10 cellular contexts compared by ENCODE assay signal in genomic region chr14:96268426-96269358, GRCh38. TPM values are rescaled to one million over a fixed set of nuclear protein-coding genes. Genes with fewer than 3 reads are reported as not detected.
DNase-seq lines count a peak whose midpoint lies in the region; ATAC-seq and TF ChIP-seq lines count a peak whose summit lies in the region.
"Had no signal": no experiment of that assay in that cellular context is flagged by ENCODE, and none has a peak within 500 bp of the region (broad histone marks: within the 10 kb centered on the region; RNA-seq: fewer than 3 reads in every experiment).

No MANE protein-coding gene starts in this region.

- TF ChIP-seq CTCF in left ventricle myocardium inferior (IDR thresholded peaks at IDR 0.05; ENCODE audit: borderline replicate concordance) (no peak), colonic mucosa (IDR thresholded peaks at IDR 0.05) (no peak)

- no peaks in the 10 kb centered on the region for H3K4me1 ChIP-seq in left ventricle myocardium inferior
- H3K4me1 ChIP-seq in colonic mucosa: no peaks in the 10 kb centered on the region
- peaks cover 22% of the 10 kb centered on the region for H3K4me1 ChIP-seq in mesodermal cell (ENCODE audit: control insufficient read depth, insufficient read depth, low read length, poor library complexity, severe bottlenecking)

- ATAC-seq in Right ventricle myocardium superior (ENCODE audit: poor library complexity): peak; percentile 64
- ATAC-seq: activated T-helper 17 cell treated with anti-CD3 and anti-CD28 coated beads, Interleukin-2, amount 50 U/mL, for 72 hours had no signal

- no peaks in the 10 kb centered on the region for H3K36me3 ChIP-seq in left ventricle myocardium inferior
- H3K36me3 ChIP-seq in colonic mucosa: no peaks in the 10 kb centered on the region
- no peaks in the 10 kb centered on the region for H3K36me3 ChIP-seq in mesodermal cell (ENCODE audit: control insufficient read depth, insufficient read depth, low read length)
- H3K36me3 ChIP-seq: BLaER1 had no signal

- no peak overlapping the region for H3K9ac ChIP-seq in colonic mucosa (ENCODE audit: low read depth in 2 of 2, low read length in 2 of 2)
- H3K9ac ChIP-seq: BLaER1 had no signal

- H3K9me3 ChIP-seq in left ventricle myocardium inferior (replicated peaks) (peaks cover 18% of the 10 kb centered on the region), colonic mucosa (no peaks in the 10 kb centered on the region), mesodermal cell (ENCODE audit: control insufficient read depth, low read length) (peaks cover 17% of the 10 kb centered on the region)

- H3K4me3 ChIP-seq in left ventricle myocardium inferior (no peak overlapping the region), colonic mucosa (no peak overlapping the region), mesodermal cell (ENCODE audit: extremely low read depth, insufficient read depth, low read length, poor library complexity, severe bottlenecking) (no peak overlapping the region)
- H3K4me3 ChIP-seq: BLaER1 had no signal

- H3K27ac ChIP-seq in left ventricle myocardium inferior (replicated peaks): no peak overlapping the region
- peak overlapping the region; percentile 24 for H3K27ac ChIP-seq in colonic mucosa
- peak overlapping the region; percentile 66 for H3K27ac ChIP-seq in mesodermal cell (ENCODE audit: low read depth, low read length, severe bottlenecking)
- H3K27ac ChIP-seq: BLaER1 had no signal

- WGBS in mesodermal cell (ENCODE audit: insufficient coverage in 2 of 2), 2 experiments: 87 to 92% methylated on average over 18 to 20 of the region's 22 CpGs

- CTCF ChIA-PET in HEK293T (lab: Yijun Ruan, JAX): interaction anchor here (0.6 kb wide), 1 partner anchor 168 kb away, joined by 3 read pairs; no protein-coding TSS in a partner anchor

- H3K27me3 ChIP-seq in left ventricle myocardium inferior (ENCODE audit: low read depth) (peaks cover 32% of the 10 kb centered on the region), colonic mucosa (no peaks in the 10 kb centered on the region)
- H3K27me3 ChIP-seq: BLaER1 had no signal

- POLR2A ChIA-PET in HEK293T (lab: Yijun Ruan, JAX): no interaction called here

- intact Hi-C loops in Right ventricle myocardium superior (cut with DNase I): no loop called here
- intact Hi-C loops in left ventricle myocardium inferior (cut with micrococcal nuclease): no loop called here
- intact Hi-C loops in colonic mucosa (cut with DNase I): no loop called here

- DNase-seq in Right ventricle myocardium superior: peak; percentile 50
- DNase-seq in left ventricle myocardium inferior: no peak
- peak; percentile 43 for DNase-seq in colonic mucosa
- DNase-seq in activated naive CD4-positive, alpha-beta T cell treated with anti-CD3 and anti-CD28 coated beads, Interleukin-2, amount 50 U/mL, for 16 hours: no peak
- no peak for DNase-seq in NCI-H748 (lab: John Stamatoyannopoulos, UW; ENCODE audit: unreplicated experiment)
- no peak for DNase-seq in HEK293T (ENCODE audit: extremely low spot score)
- DNase-seq in epidermal melanocyte (ENCODE audit: insufficient read length, low spot score): no peak

TF ChIP-seq in HEK293T, 16 proteins besides CTCF, POLR2A, EP300 and RAD21:
- TF ChIP-seq SP1 (IDR thresholded peaks at IDR 0.05) (no peak), HDGF (IDR thresholded peaks at IDR 0.05; ENCODE audit: borderline replicate concordance) (no peak)
TF ChIP-seq in HEK293T: peak in this region for 0.

RNA-seq across cellular contexts. Expression of gene BDKRB1, which starts 12.7 kb away (rescaled TPM):
- total RNA-seq in Right ventricle myocardium superior: not detected
- not detected for total RNA-seq in left ventricle myocardium inferior
- 1 to 10 TPM; 3.2 to 5.5 TPM for total RNA-seq in colonic mucosa
- 0.44 TPM for polyA plus RNA-seq in mesodermal cell (2013, experiment 1 of 2)
- 0.71 TPM for polyA plus RNA-seq in mesodermal cell (2013, experiment 2 of 2)
- total RNA-seq: activated T-helper 17 cell treated with anti-CD3 and anti-CD28 coated beads, Interleukin-2, amount 50 U/mL, for 72 hours had no signal

Comparison
In these comparisons a context has a peak if more than half of its experiments do, and no peak if none do; other contexts are left out.
1. DNase-seq: peak in Right ventricle myocardium superior (single experiment) and colonic mucosa (single experiment); none in left ventricle myocardium inferior (single experiment), activated naive CD4-positive, alpha-beta T cell treated with anti-CD3 and anti-CD28 coated beads, Interleukin-2, amount 50 U/mL, for 16 hours (single experiment), NCI-H748 (single experiment), HEK293T (single experiment) and epidermal melanocyte (single experiment).